21 cellular contexts compared by ENCODE assay signal in genomic region chr6:100353276-100354015, GRCh38.
DNase-seq lines count a peak whose midpoint lies in the region; ATAC-seq, FAIRE-seq and TF ChIP-seq lines count a peak whose summit lies in the region.
"Had no signal": no experiment of that assay in that cellular context is flagged by ENCODE, and none has a peak within 500 bp of the region (broad histone marks: within the 10 kb centered on the region; RNA-seq: fewer than 3 reads in every experiment).

No MANE protein-coding gene starts in this region.

- CTCF ChIA-PET in K562 (lab: Yijun Ruan, JAX; ENCODE audit: low intra/inter-chr PET ratio) = no interaction called here

- H3K9ac ChIP-seq in Loucy (ENCODE audit: low read depth, low read length, poor library complexity, severe bottlenecking) = no peak overlapping the region
- H3K9ac ChIP-seq in K562 (ENCODE audit: insufficient read depth in 1 of 2, low read depth in 2 of 2, low read length in 2 of 2) = no peak overlapping the region
- H3K9ac ChIP-seq: neural progenitor cell had no signal

- POLR2A ChIA-PET in K562 (lab: Yijun Ruan, JAX) = interaction anchor here (0.6 kb wide), 1 partner anchor 9 kb away, joined by 3 read pairs; no protein-coding TSS in a partner anchor

- in situ Hi-C loops in K562 (cut with MboI) (no loop called here), GM13976 (cut with MboI; ENCODE audit: low sequenced_read_pairs, unreplicated experiment) (no loop called here)

- H3K4me3 ChIP-seq in Loucy (ENCODE audit: low read length, poor library complexity, severe bottlenecking) = no peak overlapping the region
- no peak overlapping the region for H3K4me3 ChIP-seq in K562
- H3K4me3 ChIP-seq in small intestine (ENCODE audit: low read depth in 1 of 2, low read length in 2 of 2) = no peak overlapping the region
- H3K4me3 ChIP-seq: neural progenitor cell, uterus had no signal

- H3K27ac ChIP-seq in K562 (ENCODE audit: extremely low read depth, low read depth, low read length) (no peak overlapping the region), small intestine (ENCODE audit: low read depth in 1 of 2, low read length in 1 of 2) (no peak overlapping the region)
- H3K27ac ChIP-seq: neural progenitor cell, uterus had no signal

- TF ChIP-seq RAD21 in K562 (CRISPR knock-in tag; conservative IDR thresholded peaks at IDR 0.05 in 1 of 2, IDR thresholded peaks at IDR 0.05 in 1 of 2) = no peak

- BruUV-seq in K562 (replicated peaks; lab: Mats Ljungman, UMichigan) = no TSS peak

- H2AFZ ChIP-seq in Loucy (ENCODE audit: low read length) = peak overlapping the region; percentile 3; the same call in 1 of the 2 replicates
- peak overlapping the region; percentile 67; the same call in 1 of the 2 replicates for H2AFZ ChIP-seq in K562 (ENCODE audit: low read depth, low read length)
- H2AFZ ChIP-seq: neural progenitor cell had no signal

- TF ChIP-seq CTCF in Loucy (conservative IDR thresholded peaks at IDR 0.05; ENCODE audit: low read length) (no peak), K562 (IDR thresholded peaks at IDR 0.05 in 2 of 3, conservative IDR thresholded peaks at IDR 0.05 in 1 of 3; ENCODE audit: insufficient read depth in 2 of 3, low read depth in 1 of 3, low read length in 3 of 3) (no peak), GM13976 (IDR thresholded peaks at IDR 0.05; ENCODE audit: borderline replicate concordance, control extremely low read depth, extremely low read depth, insufficient read depth, missing control alignments) (no peak)

- H3K36me3 ChIP-seq in Loucy (ENCODE audit: insufficient read depth, low read length) = no peaks in the 10 kb centered on the region
- no peaks in the 10 kb centered on the region for H3K36me3 ChIP-seq in K562 (ENCODE audit: control insufficient read depth, insufficient read depth, low read length)
- H3K36me3 ChIP-seq in small intestine (ENCODE audit: control insufficient read depth in 2 of 2, insufficient read depth in 2 of 2, low read length in 2 of 2) = no peaks in the 10 kb centered on the region
- H3K36me3 ChIP-seq: neural progenitor cell, uterus had no signal

- H3K9me3 ChIP-seq in Loucy (ENCODE audit: insufficient read depth, low read depth, low read length) = no peaks in the 10 kb centered on the region
- no peaks in the 10 kb centered on the region for H3K9me3 ChIP-seq in K562 (replicated peaks; ENCODE audit: control insufficient read depth, insufficient read depth, low read depth, low read length)
- H3K9me3 ChIP-seq in small intestine (ENCODE audit: control insufficient read depth, low read depth) = no peaks in the 10 kb centered on the region
- H3K9me3 ChIP-seq: uterus had no signal

- H3K4me1 ChIP-seq in Loucy (ENCODE audit: insufficient read depth, low read length, poor library complexity, severe bottlenecking) (peaks cover 22% of the 10 kb centered on the region), K562 (replicated peaks in 1 of 2; ENCODE audit: control insufficient read depth in 2 of 2, insufficient read depth in 2 of 2, low read length in 2 of 2) (no peaks in the 10 kb centered on the region; a peak in 3 of 5 replicates), small intestine (ENCODE audit: control insufficient read depth in 2 of 2, insufficient read depth in 1 of 2, low read depth in 1 of 2, low read length in 1 of 2) (no peaks in the 10 kb centered on the region)
- H3K4me1 ChIP-seq: uterus had no signal

- H3K79me2 ChIP-seq in Loucy (ENCODE audit: insufficient read depth, low read length) = no peaks in the 10 kb centered on the region
- H3K79me2 ChIP-seq in K562 (ENCODE audit: control insufficient read depth, insufficient read depth, low read length) = no peaks in the 10 kb centered on the region

- no peak for TF ChIP-seq POLR2A in K562 (conservative IDR thresholded peaks at IDR 0.05)

- H3K27me3 ChIP-seq in Loucy (ENCODE audit: insufficient read depth, low read length, poor library complexity, severe bottlenecking) = no peaks in the 10 kb centered on the region
- H3K27me3 ChIP-seq in K562 (ENCODE audit: control insufficient read depth in 2 of 2, insufficient read depth in 2 of 2, low read length in 2 of 2) = no peaks in the 10 kb centered on the region; a peak in 1 of 5 replicates
- H3K27me3 ChIP-seq in small intestine (ENCODE audit: control insufficient read depth in 2 of 2, insufficient read depth in 2 of 2, low read length in 2 of 2) = no peaks in the 10 kb centered on the region
- H3K27me3 ChIP-seq: neural progenitor cell, uterus had no signal

- H3K4me2 ChIP-seq in Loucy (ENCODE audit: low read depth, low read length, poor library complexity, severe bottlenecking) (no peak overlapping the region), K562 (ENCODE audit: insufficient read depth, low read length) (no peak overlapping the region)
- H3K4me2 ChIP-seq: neural progenitor cell had no signal

- no peak for FAIRE-seq in K562 (lab: Jason Lieb, UNC)
- no peak for FAIRE-seq in small intestine (lab: Jason Lieb, UNC)
- FAIRE-seq: endometrium had no signal

- intact Hi-C loops in K562 (cut with micrococcal nuclease) = no loop called here

- peak; percentile 34 for DNase-seq in D341Med (ENCODE audit: low spot score)
- DNase-seq in K562 (ENCODE audit: extremely low read depth in 1 of 4, low spot score in 3 of 4) = peak in 1 of 4 experiments; percentile 12
- peak; percentile 57 for DNase-seq in islet precursor cell
- DNase-seq in NCI-H748 (lab: John Stamatoyannopoulos, UW; ENCODE audit: unreplicated experiment) = no peak
- DNase-seq in mesenteric fat pad (ENCODE audit: low spot score) = no peak
- no peak for DNase-seq in GM13976 (ENCODE audit: low spot score)
- no peak for DNase-seq in small intestine
- DNase-seq: activated CD4-positive, alpha-beta memory T cell treated with anti-CD3 and anti-CD28 coated beads for 36 hours; activated naive CD8-positive, alpha-beta T cell treated with anti-CD3 and anti-CD28 coated beads, Interleukin-2, amount 50 U/mL, for 24 hours; GF-D8; H9; immature natural killer cell; NCI-H2081; NCI-H526 treated with DMSO at 0.1 percent for 48 hours; right cardiac atrium; stimulated activated CD4-positive, alpha-beta T cell treated with anti-CD3 and anti-CD28 coated beads, Interleukin-1b, Interleukin-23, amount 100 ng/mL, for 48 hours; uterus had no signal

- no peak for ATAC-seq in K562
- ATAC-seq: activated naive CD8-positive, alpha-beta T cell treated with anti-CD3 and anti-CD28 coated beads, Interleukin-2, amount 50 U/mL, for 24 hours; Panc1; right cardiac atrium had no signal

- H3K9me2 ChIP-seq in Loucy (replicated peaks; ENCODE audit: low read depth, low read length) = no peaks in the 10 kb centered on the region

- H3F3A ChIP-seq in Loucy (ENCODE audit: low read depth) = 0 out of 2 replicates have a peak, but pooled peaks cover 3% of the 10 kb centered on the region

- WGBS in K562 (ENCODE audit: insufficient coverage, low coverage, missing lambda C conversion rate) = 5% methylated on average over 8 of the region's 8 CpGs
- 79 to 84% (median 81%) methylated on average over 8 of the region's 8 CpGs for whole genome bisulfite sequencing in small intestine, 3 donors

- TF ChIP-seq EP300 in K562 (IDR thresholded peaks at IDR 0.05; ENCODE audit: low read length) = no peak

- H3K9me1 ChIP-seq in K562 (ENCODE audit: control insufficient read depth, insufficient read depth, low read length) = no peaks in the 10 kb centered on the region

- H4K20me1 ChIP-seq in Loucy (ENCODE audit: insufficient read depth, low read length, poor library complexity, severe bottlenecking) (no peaks in the 10 kb centered on the region), K562 (replicated peaks; ENCODE audit: control insufficient read depth, insufficient read depth, low read length) (no peaks in the 10 kb centered on the region)

TF ChIP-seq in K562, 482 proteins besides CTCF, POLR2A, EP300 and RAD21 (continues in another document):
- TF ChIP-seq HCFC1 (IDR thresholded peaks at IDR 0.05; ENCODE audit: low read depth, low read length) (no peak), ZNF197 (CRISPR knock-in tag; IDR thresholded peaks at IDR 0.05; ENCODE audit: low read depth) (no peak), NUFIP1 (IDR thresholded peaks at IDR 0.05; ENCODE audit: partially characterized antibody) (no peak), SMARCE1 (IDR thresholded peaks at IDR 0.05) (no peak), TFE3 (CRISPR knock-in tag; IDR thresholded peaks at IDR 0.05) (no peak), JUND (IDR thresholded peaks at IDR 0.05; ENCODE audit: borderline replicate concordance, low read depth, low read length) (no peak), JUND (tag; IDR thresholded peaks at IDR 0.05; ENCODE audit: borderline replicate concordance, low read depth, low read length) (no peak), RAD51 (IDR thresholded peaks at IDR 0.05; ENCODE audit: borderline replicate concordance, low read depth) (no peak), ZNF507 (tag; conservative IDR thresholded peaks at IDR 0.05) (no peak), ZBTB1 (CRISPR knock-in tag; IDR thresholded peaks at IDR 0.05; ENCODE audit: borderline replicate concordance, low read depth) (no peak)

Comparison
In these comparisons a context has a peak if more than half of its experiments do, and no peak if none do; other contexts are left out.
1. DNase-seq: peak in D341Med (single experiment) and islet precursor cell (single experiment); none in NCI-H748 (single experiment), mesenteric fat pad (single experiment), GM13976 (single experiment) and small intestine (single experiment).